9 cellular contexts compared by ENCODE assay signal in the genomic region with DNA sequence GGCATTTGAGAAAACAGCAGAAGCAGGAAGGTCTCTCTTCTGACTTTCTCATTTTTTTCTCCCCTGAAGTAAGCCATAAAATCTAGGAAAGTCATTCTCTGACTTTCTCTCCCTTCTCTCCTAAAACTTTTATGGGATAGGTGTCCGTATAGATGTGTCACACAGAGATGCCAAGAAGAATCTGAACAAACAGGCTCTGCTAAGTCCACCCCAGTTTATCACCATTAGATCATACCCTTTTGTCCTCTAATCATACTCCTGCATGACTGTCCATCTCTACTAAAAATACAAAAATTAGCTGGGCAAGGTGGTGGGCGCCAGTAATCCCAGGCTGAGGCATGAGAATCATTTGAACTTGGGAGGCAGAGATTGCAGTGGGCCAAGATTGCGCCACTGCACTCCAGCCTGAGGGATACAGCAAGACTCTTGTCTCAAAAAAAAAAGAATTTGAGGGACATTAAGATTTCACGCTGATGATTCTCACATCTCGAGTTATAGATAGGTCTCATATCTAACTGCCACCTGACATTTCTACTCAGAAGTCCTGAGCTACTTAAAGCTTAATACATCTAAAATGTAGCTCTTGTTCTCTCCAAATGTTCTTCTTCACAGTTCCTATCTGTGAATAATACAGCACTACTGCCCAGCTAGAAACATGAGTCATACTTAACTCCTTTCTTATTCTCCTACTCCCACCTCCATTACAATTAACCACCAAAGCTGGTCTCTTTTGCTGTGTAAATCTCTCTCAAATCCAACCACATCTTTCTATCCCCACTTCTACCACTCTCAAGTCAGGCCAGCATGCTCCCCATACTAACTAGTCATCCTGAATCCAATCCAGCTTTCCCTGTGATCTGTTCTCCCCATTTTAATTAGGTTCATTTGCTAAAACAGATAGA. TPM values are rescaled to one million over a fixed set of nuclear protein-coding genes. Genes with fewer than 3 reads are reported as not detected.
A peak's percentile ranks its signal among the peaks of the same experiment; 100 is the strongest.
DNase-seq lines count a peak whose midpoint lies in the region; ATAC-seq and TF ChIP-seq lines count a peak whose summit lies in the region.
"Had no signal": no experiment of that assay in that cellular context is flagged by ENCODE, and none has a peak within 500 bp of the region (broad histone marks: within the 10 kb centered on the region; RNA-seq: fewer than 3 reads in every experiment).

No MANE protein-coding gene starts in this region.

- no peak overlapping the region for H3K27ac ChIP-seq in stomach
- H3K27ac ChIP-seq: upper lobe of right lung had no signal

- peak overlapping the region in 1 of 2 donors; percentile 44 for H3K27ac Mint-ChIP-seq in effector memory CD8-positive, alpha-beta T cell
- peak overlapping the region in 4 of 6 donors; percentile 41 to 88 (median 69) for H3K27ac Mint-ChIP-seq in naive B cell

- peaks cover 36% of the 10 kb centered on the region for H3K36me3 ChIP-seq in MG63
- peaks cover 0 to 33% (median 27%) of the 10 kb centered on the region in 4 donors for H3K36me3 ChIP-seq in stomach
- H3K36me3 ChIP-seq: upper lobe of right lung had no signal

- peak; percentile 22 for ATAC-seq in effector memory CD8-positive, alpha-beta T cell (replicated peaks)
- no peak for ATAC-seq in naive B cell (ENCODE audit: low read depth in 2 of 2)
- ATAC-seq: upper lobe of right lung had no signal

- no peaks in the 10 kb centered on the region for H3K9me3 Mint-ChIP-seq in effector memory CD8-positive, alpha-beta T cell
- H3K9me3 Mint-ChIP-seq in naive B cell: no peaks in the 10 kb centered on the region

- H3K4me3 ChIP-seq in MG63 (no peak overlapping the region), stomach (no peak overlapping the region)
- H3K4me3 ChIP-seq: upper lobe of right lung had no signal

- H3K9me3 ChIP-seq in MG63: no peaks in the 10 kb centered on the region
- no peaks in the 10 kb centered on the region for H3K9me3 ChIP-seq in stomach
- H3K9me3 ChIP-seq: upper lobe of right lung had no signal

- intact Hi-C loops in stomach (cut with DNase I; ENCODE audit: low total_unique reads): no loop called here

- DNase-seq in GM04504 (ENCODE audit: low read depth) (peak; percentile 9), MG63 (peak; percentile 3), naive B cell (no peak), NCI-H2107 (lab: John Stamatoyannopoulos, UW) (no peak), stomach (no peak), NCI-H187 treated with DMSO at 0.1 percent for 48 hours (lab: John Stamatoyannopoulos, UW) (no peak)
- DNase-seq in effector memory CD8-positive, alpha-beta T cell: no peak
- DNase-seq in effector CD8-positive, alpha-beta T cell (lab: John Stamatoyannopoulos, UW): no peak
- DNase-seq: upper lobe of right lung had no signal

- WGBS in stomach, 5 donors: 95 to 98% (median 96%) methylated on average over 5 of the region's 5 CpGs

- H3K27me3 ChIP-seq in MG63 (no peaks in the 10 kb centered on the region), stomach (no peaks in the 10 kb centered on the region)
- H3K27me3 ChIP-seq: upper lobe of right lung had no signal

- H3K27me3 Mint-ChIP-seq in effector memory CD8-positive, alpha-beta T cell: no peaks in the 10 kb centered on the region
- no peaks in the 10 kb centered on the region for H3K27me3 Mint-ChIP-seq in naive B cell

- H3K4me3 Mint-ChIP-seq in effector memory CD8-positive, alpha-beta T cell: no peak overlapping the region
- H3K4me3 Mint-ChIP-seq in naive B cell: no peak overlapping the region

- H3K4me1 ChIP-seq in stomach: peaks cover 0 to 16% (median 0%) of the 10 kb centered on the region in 4 donors

- H3K4me1 Mint-ChIP-seq in effector memory CD8-positive, alpha-beta T cell (ENCODE audit: low read depth in 2 of 2): peaks cover 24 to 46% of the 10 kb centered on the region in 2 donors
- peaks cover 24 to 37% (median 34%) of the 10 kb centered on the region in 3 donors for H3K4me1 Mint-ChIP-seq in naive B cell

- TF ChIP-seq EP300 in stomach (IDR thresholded peaks at IDR 0.05): no peak

- peaks cover 20% of the 10 kb centered on the region for H3K36me3 Mint-ChIP-seq in effector memory CD8-positive, alpha-beta T cell (ENCODE audit: insufficient read depth)
- peaks cover 9 to 20% of the 10 kb centered on the region in 2 donors for H3K36me3 Mint-ChIP-seq in naive B cell

- no peak for TF ChIP-seq CTCF in stomach (IDR thresholded peaks at IDR 0.05)

- TF ChIP-seq POLR2A in stomach (IDR thresholded peaks at IDR 0.05): no peak

RNA-seq across cellular contexts. Expression of gene ZNF644, which starts 47.7 kb away (rescaled TPM):
- 10.8 and 15.5 TPM in 2 replicates for total RNA-seq in MG63 (2014; rRNA removed; shearing (Covaris generic); ENCODE audit: low replicate concordance)
- polyA plus RNA-seq in naive B cell (ENCODE audit: low read depth in 6 of 6): 100 to 1,000 TPM in 3 of 6 donors, 10 to 100 TPM in 3; 89.4 to 115 (median 103) TPM
- 100 to 1,000 TPM in 1 of 5 donors, 10 to 100 TPM in 4; 33.3 to 134 (median 63.0) TPM for total RNA-seq in stomach
- 10 to 100 TPM; 13.2 to 19.6 (median 15.9) TPM for polyA plus RNA-seq in stomach

Comparison
In these comparisons a context has a peak if more than half of its experiments do, and no peak if none do; other contexts are left out.
1. DNase-seq: peak in GM04504 (single experiment) and MG63 (single experiment); none in effector memory CD8-positive, alpha-beta T cell (0 of 3), naive B cell (single experiment), effector CD8-positive, alpha-beta T cell (single experiment), NCI-H2107 (single experiment), stomach (single experiment) and NCI-H187 treated with DMSO at 0.1 percent for 48 hours (single experiment).